ENCODE assay signal across 26 cellular contexts in genomic region chr11:60868682-60869450, GRCh38. TPM values are rescaled to one million over a fixed set of nuclear protein-coding genes. Genes with fewer than 3 reads are reported as not detected.
"Had no signal": no experiment of that assay in that cellular context is flagged by ENCODE, and none has a peak within 500 bp of the region (broad histone marks: within the 10 kb centered on the region; RNA-seq: fewer than 3 reads in every experiment).

No MANE protein-coding gene starts in this region.

- DNase-seq: activated B cell treated with CpG ODN at 0.5 μM for 24 hours; activated CD4-positive, alpha-beta T cell treated with anti-CD3 and anti-CD28 coated beads for 48 hours; activated gamma-delta T cell; activated T-cell treated with anti-CD3 and anti-CD28 coated beads, Interleukin-2, amount 50 U/mL, for 48 hours; amygdala; body of pancreas; central memory CD4-positive, alpha-beta T cell; cortex of kidney; effector CD4-positive, alpha-beta T cell; foreskin fibroblast; glutamatergic neuron; hypothalamus; kidney; left ventricle myocardium inferior; natural killer cell; nucleus accumbens; SK-N-SH; T-helper 1 cell had no signal

- H3K9me3 Mint-ChIP-seq: activated B cell treated with CpG ODN at 0.5 μM for 24 hours; activated naive CD4-positive, alpha-beta T cell treated with anti-CD3 and anti-CD28 coated beads, Interleukin-2, amount 50 U/mL, for 72 hours; memory B cell; natural killer cell; stimulated activated naive CD8-positive, alpha-beta T cell treated with anti-CD3 and anti-CD28 coated beads, Interleukin-15, Interleukin-2, amounts not matched to agents 100 ng/mL and 50 ng/mL, for 24 hours had no signal

- H3K36me3 ChIP-seq: left ventricle myocardium inferior, thoracic aorta had no signal

- H3K4me3 Mint-ChIP-seq: activated B cell treated with CpG ODN at 0.5 μM for 24 hours; memory B cell; natural killer cell; stimulated activated naive CD8-positive, alpha-beta T cell treated with anti-CD3 and anti-CD28 coated beads, Interleukin-15, Interleukin-2, amounts not matched to agents 100 ng/mL and 50 ng/mL, for 24 hours had no signal

- H3K36me3 Mint-ChIP-seq: activated naive CD4-positive, alpha-beta T cell treated with anti-CD3 and anti-CD28 coated beads, Interleukin-2, amount 50 U/mL, for 72 hours; memory B cell; natural killer cell had no signal

- ATAC-seq: activated naive CD4-positive, alpha-beta T cell treated with anti-CD3 and anti-CD28 coated beads, Interleukin-2, amount 50 U/mL, for 72 hours; body of pancreas; natural killer cell; right cardiac atrium had no signal

- H3K4me2 ChIP-seq: SK-N-SH, smooth muscle cell had no signal

- H3K27ac ChIP-seq: body of pancreas, left ventricle myocardium inferior, thoracic aorta had no signal

- H3K27me3 ChIP-seq: body of pancreas had no signal

- H3K27ac Mint-ChIP-seq: activated B cell treated with CpG ODN at 0.5 μM for 24 hours; memory B cell; natural killer cell; progenitor cell of endocrine pancreas; stimulated activated naive CD8-positive, alpha-beta T cell treated with anti-CD3 and anti-CD28 coated beads, Interleukin-15, Interleukin-2, amounts not matched to agents 100 ng/mL and 50 ng/mL, for 24 hours had no signal

- H3K9ac ChIP-seq: SK-N-SH had no signal

- H3K4me1 ChIP-seq: body of pancreas had no signal

- H3K9me3 ChIP-seq: body of pancreas, left ventricle myocardium inferior, SK-N-SH, thoracic aorta had no signal

- H3K27me3 Mint-ChIP-seq: activated B cell treated with CpG ODN at 0.5 μM for 24 hours; stimulated activated naive CD8-positive, alpha-beta T cell treated with anti-CD3 and anti-CD28 coated beads, Interleukin-15, Interleukin-2, amounts not matched to agents 100 ng/mL and 50 ng/mL, for 24 hours had no signal

- H3K4me3 ChIP-seq: body of pancreas, left ventricle myocardium inferior, smooth muscle cell, thoracic aorta had no signal

- H3K4me1 Mint-ChIP-seq: activated B cell treated with CpG ODN at 0.5 μM for 24 hours, memory B cell had no signal

RNA-seq across cellular contexts. Expression of gene ZP1, which starts 1.5 kb away (rescaled TPM):
- polyA plus RNA-seq: endothelial cell of umbilical vein, SK-N-SH had no signal

RNA-seq across cellular contexts. Expression of gene PTGDR2, which starts 13.1 kb away (rescaled TPM):
- polyA plus RNA-seq: endothelial cell of umbilical vein had no signal
